Comparison of ENCODE assay signal across 9 cellular contexts in the genomic region with DNA sequence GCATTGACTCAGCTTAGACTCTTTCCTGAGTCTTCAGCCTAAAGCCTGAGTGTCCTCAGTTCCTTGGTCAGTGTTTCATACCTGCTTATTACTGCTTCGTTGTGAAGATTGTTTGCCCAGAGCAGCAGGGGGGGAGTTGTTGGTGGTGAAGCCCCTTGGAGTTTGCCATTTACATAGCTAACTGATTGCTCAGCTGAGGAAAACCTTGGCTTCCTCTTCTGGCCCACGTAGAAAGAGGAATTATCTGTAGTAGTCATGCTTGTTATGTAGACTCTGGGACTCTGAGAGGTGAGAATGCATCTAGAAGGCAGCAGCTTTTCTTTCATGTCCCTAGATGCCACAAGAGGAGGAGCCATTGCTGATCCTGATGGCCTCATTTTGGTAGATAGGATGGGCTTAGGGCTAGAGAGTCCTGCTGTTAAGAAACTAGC.
DNase-seq lines count a peak whose midpoint lies in the region; ATAC-seq, FAIRE-seq and TF ChIP-seq lines count a peak whose summit lies in the region.
"Had no signal": no experiment of that assay in that cellular context is flagged by ENCODE, and none has a peak within 500 bp of the region (broad histone marks: within the 10 kb centered on the region; RNA-seq: fewer than 3 reads in every experiment).

No MANE protein-coding gene starts in this region.

- peak overlapping the region; percentile 55 for H3K27ac Mint-ChIP-seq in osteocyte (ENCODE audit: unreplicated experiment)
- H3K27ac Mint-ChIP-seq in activated CD4-positive, alpha-beta T cell treated with anti-CD3 and anti-CD28 coated beads, Interleukin-2, amount 10 ng/mL, durations not matched to agents 24 days and 14 days, result no peak overlapping the region

- no peak for DNase-seq in GM12891 (ENCODE audit: insufficient read length, low spot score)
- DNase-seq in NCI-H2227 treated with DMSO at 0.1 percent for 48 hours (lab: John Stamatoyannopoulos, UW), result peak; percentile 92
- DNase-seq in dermis blood vessel endothelial cell, result peak; percentile 47
- DNase-seq in osteocyte (ENCODE audit: extremely low spot score, unreplicated experiment), result no peak
- no peak for DNase-seq in ovary
- DNase-seq in activated CD4-positive, alpha-beta T cell treated with anti-CD3 and anti-CD28 coated beads, Interleukin-2, amount 10 ng/mL, durations not matched to agents 24 days and 14 days, result no peak
- DNase-seq in NCI-H446 treated with DMSO at 0.1 percent for 48 hours (lab: John Stamatoyannopoulos, UW), result no peak
- DNase-seq: Peyer's patch had no signal

- TF ChIP-seq EP300 in ovary (IDR thresholded peaks at IDR 0.05), result no peak

- H3K9me3 Mint-ChIP-seq in osteocyte (ENCODE audit: unreplicated experiment), result no peaks in the 10 kb centered on the region
- H3K9me3 Mint-ChIP-seq in activated CD4-positive, alpha-beta T cell treated with anti-CD3 and anti-CD28 coated beads, Interleukin-2, amount 10 ng/mL, durations not matched to agents 24 days and 14 days, result no peaks in the 10 kb centered on the region

- intact Hi-C loops in ovary (cut with DNase I), result no loop called here
- intact Hi-C loops in activated CD4-positive, alpha-beta T cell treated with anti-CD3 and anti-CD28 coated beads, Interleukin-2, amount 10 ng/mL, durations not matched to agents 24 days and 14 days (cut with micrococcal nuclease), result no loop called here

- no peaks in the 10 kb centered on the region for H3K36me3 ChIP-seq in ovary
- H3K36me3 ChIP-seq: Peyer's patch had no signal

- H3K4me3 ChIP-seq in ovary, result no peak overlapping the region
- H3K4me3 ChIP-seq: Peyer's patch had no signal

- no peak for ATAC-seq in GM19467 (IDR thresholded peaks at IDR 0.05; ENCODE audit: unreplicated experiment)

- H3K27me3 Mint-ChIP-seq in osteocyte (ENCODE audit: unreplicated experiment), result no peaks in the 10 kb centered on the region
- H3K27me3 Mint-ChIP-seq in activated CD4-positive, alpha-beta T cell treated with anti-CD3 and anti-CD28 coated beads, Interleukin-2, amount 10 ng/mL, durations not matched to agents 24 days and 14 days, result no peaks in the 10 kb centered on the region

- peaks cover 9% of the 10 kb centered on the region for H3K4me1 ChIP-seq in ovary (ENCODE audit: insufficient read depth)

- H3K4me3 Mint-ChIP-seq in osteocyte (ENCODE audit: unreplicated experiment), result no peak overlapping the region
- no peak overlapping the region for H3K4me3 Mint-ChIP-seq in activated CD4-positive, alpha-beta T cell treated with anti-CD3 and anti-CD28 coated beads, Interleukin-2, amount 10 ng/mL, durations not matched to agents 24 days and 14 days

- H3K4me1 Mint-ChIP-seq in osteocyte (ENCODE audit: unreplicated experiment), result peaks cover 25% of the 10 kb centered on the region
- H3K4me1 Mint-ChIP-seq in activated CD4-positive, alpha-beta T cell treated with anti-CD3 and anti-CD28 coated beads, Interleukin-2, amount 10 ng/mL, durations not matched to agents 24 days and 14 days, result peaks cover 5% of the 10 kb centered on the region

- WGBS in ovary, 3 donors, result 5 to 12% (median 9%) methylated on average over 2 of the region's 2 CpGs

- H3K27ac ChIP-seq in ovary, result no peak overlapping the region

- peak; percentile 40 for FAIRE-seq in GM12891 (lab: Jason Lieb, UNC)

- no peaks in the 10 kb centered on the region for H3K9me3 ChIP-seq in ovary
- H3K9me3 ChIP-seq: Peyer's patch had no signal

- H3K27me3 ChIP-seq in ovary, result no peaks in the 10 kb centered on the region
- H3K27me3 ChIP-seq: Peyer's patch had no signal

- TF ChIP-seq CTCF in osteocyte (IDR thresholded peaks at IDR 0.05), result no peak
- no peak for TF ChIP-seq CTCF in ovary (IDR thresholded peaks at IDR 0.05)

- TF ChIP-seq POLR2A in GM12891 (IDR thresholded peaks at IDR 0.05; ENCODE audit: low read depth, low read length) (no peak), ovary (IDR thresholded peaks at IDR 0.05) (no peak)

- H3K36me3 Mint-ChIP-seq in osteocyte (ENCODE audit: unreplicated experiment), result no peaks in the 10 kb centered on the region
- no peaks in the 10 kb centered on the region for H3K36me3 Mint-ChIP-seq in activated CD4-positive, alpha-beta T cell treated with anti-CD3 and anti-CD28 coated beads, Interleukin-2, amount 10 ng/mL, durations not matched to agents 24 days and 14 days (ENCODE audit: low read depth)

TF ChIP-seq in GM12891, 5 proteins besides CTCF, POLR2A, EP300 and RAD21:
- TF ChIP-seq SPI1 (IDR thresholded peaks at IDR 0.05; ENCODE audit: low read depth, low read length) (no peak), POLR2AphosphoS5 (IDR thresholded peaks at IDR 0.05; ENCODE audit: low read depth, low read length) (no peak), POU2F2 (IDR thresholded peaks at IDR 0.05; ENCODE audit: low read depth, low read length) (no peak), PAX5 (IDR thresholded peaks at IDR 0.05; ENCODE audit: insufficient read depth, low read length, severe bottlenecking) (no peak), TAF1 (IDR thresholded peaks at IDR 0.05; ENCODE audit: low read depth, low read length) (no peak)

Comparison
In these comparisons a context has a peak if more than half of its experiments do, and no peak if none do; other contexts are left out.
1. DNase-seq: peak in NCI-H2227 treated with DMSO at 0.1 percent for 48 hours (single experiment) and dermis blood vessel endothelial cell (single experiment); none in GM12891 (single experiment), osteocyte (single experiment), ovary (0 of 5), activated CD4-positive, alpha-beta T cell treated with anti-CD3 and anti-CD28 coated beads, Interleukin-2, amount 10 ng/mL, durations not matched to agents 24 days and 14 days (single experiment) and NCI-H446 treated with DMSO at 0.1 percent for 48 hours (single experiment).